Comparison of ENCODE assay signal across 11 cellular contexts in the genomic region with DNA sequence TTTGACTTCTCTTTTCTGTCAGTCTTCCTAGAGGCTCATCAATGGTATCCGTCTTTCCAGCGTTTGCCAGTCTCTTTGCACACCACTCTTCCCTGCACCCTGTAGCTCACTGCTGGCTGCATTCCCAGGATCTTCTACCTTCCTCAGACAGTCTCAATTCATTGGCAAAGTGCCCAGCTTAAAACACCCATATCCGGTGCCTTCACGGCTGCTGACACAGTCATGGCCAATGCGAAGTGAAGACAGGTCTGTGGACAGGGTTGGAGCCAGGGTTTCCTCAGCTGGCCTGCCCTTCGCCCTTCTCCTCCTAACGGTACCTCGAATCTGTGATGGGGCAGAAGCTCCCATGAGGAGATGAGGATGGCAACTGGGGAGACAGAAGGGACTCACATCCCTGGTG. TPM values are rescaled to one million over a fixed set of nuclear protein-coding genes. Genes with fewer than 3 reads are reported as not detected.
DNase-seq lines count a peak whose midpoint lies in the region; ATAC-seq, FAIRE-seq and TF ChIP-seq lines count a peak whose summit lies in the region.
"Had no signal": no experiment of that assay in that cellular context is flagged by ENCODE, and none has a peak within 500 bp of the region (broad histone marks: within the 10 kb centered on the region; RNA-seq: fewer than 3 reads in every experiment).

No MANE protein-coding gene starts in this region.

- peaks cover 33% of the 10 kb centered on the region for H3K36me3 Mint-ChIP-seq in activated CD8-positive, alpha-beta T cell treated with anti-CD3 and anti-CD28 coated beads for 36 hours (ENCODE audit: low read depth)

- no peak overlapping the region for H3K4me2 ChIP-seq in GM12878 (ENCODE audit: control insufficient read depth, insufficient read depth)

- peaks cover 9% of the 10 kb centered on the region; the same call in 2 of the 3 replicates for H3K9me3 ChIP-seq in GM12878 (replicated peaks; ENCODE audit: control insufficient read depth, insufficient read depth, low read length)

- H3K9me3 Mint-ChIP-seq in activated CD8-positive, alpha-beta T cell treated with anti-CD3 and anti-CD28 coated beads for 36 hours, result peaks cover 3% of the 10 kb centered on the region
- H3K9me3 Mint-ChIP-seq: dendritic cell treated with granulocyte-macrophage colony-stimulating factor and Interleukin-4, amounts not matched to agents 40 ng/mL and 50 ng/mL, for 4 days had no signal

- no peak for ATAC-seq in GM12878
- peak; percentile 48 for ATAC-seq in left lobe of liver
- no peak for ATAC-seq in activated CD8-positive, alpha-beta T cell treated with anti-CD3 and anti-CD28 coated beads for 36 hours

- CTCF ChIA-PET in GM12878 (lab: Yijun Ruan, JAX), result interaction anchor here (1.0 to 3.9 kb wide), 5 partner anchors 10 to 410 kb away, joined by 3 to 15 read pairs (median 4); no protein-coding TSS in a partner anchor
- CTCF ChIA-PET in activated CD8-positive, alpha-beta T cell treated with anti-CD3 and anti-CD28 coated beads for 36 hours (lab: Charles Lee), result interaction anchor here (1.2 to 1.6 kb wide), 3 partner anchors 9 to 86 kb away, joined by 3 to 5 read pairs (median 5); no protein-coding TSS in a partner anchor

- H3K9ac ChIP-seq in GM12878 (ENCODE audit: control insufficient read depth, insufficient read depth, low read length), result no peak overlapping the region

- peak; percentile 80 for DNase-seq in DMS153 (lab: John Stamatoyannopoulos, UW)
- peak; percentile 51 for DNase-seq in NCI-H2081 treated with DMSO at 0.1 percent for 48 hours (lab: John Stamatoyannopoulos, UW)
- no peak for DNase-seq in GM12878 (ENCODE audit: low read depth, low spot score)
- DNase-seq in left lobe of liver (ENCODE audit: low spot score), result no peak
- DNase-seq in activated CD8-positive, alpha-beta T cell treated with anti-CD3 and anti-CD28 coated beads for 36 hours, result no peak
- no peak for DNase-seq in AG08395 (ENCODE audit: low spot score)
- DNase-seq in T-helper 1 cell, result no peak
- DNase-seq in NCI-H1694 treated with DMSO at 0.1 percent for 48 hours (lab: John Stamatoyannopoulos, UW), result no peak
- DNase-seq: KG1 had no signal

- peaks cover 8% of the 10 kb centered on the region for H3K4me1 ChIP-seq in GM12878 (ENCODE audit: control insufficient read depth, insufficient read depth, low read length)

- POLR2A ChIA-PET in GM12878 (lab: Charles Lee), result interaction anchor here (0.7 to 1.2 kb wide), 2 partner anchors 25 to 68 kb away, joined by 3 to 7 read pairs; no protein-coding TSS in a partner anchor
- POLR2A ChIA-PET in activated CD8-positive, alpha-beta T cell treated with anti-CD3 and anti-CD28 coated beads for 36 hours (lab: Charles Lee), result interaction anchor here (0.6 to 1.3 kb wide), 2 partner anchors 34 to 411 kb away, joined by 4 to 5 read pairs; no protein-coding TSS in a partner anchor

- no peaks in the 10 kb centered on the region for H3K27me3 ChIP-seq in GM12878 (replicated peaks in 1 of 2; ENCODE audit: control insufficient read depth in 2 of 2, insufficient read depth in 2 of 2, low read length in 1 of 2)

- FAIRE-seq in GM12878 (lab: Jason Lieb, UNC), result no peak

- in situ Hi-C loops in GM12878 (cut with MboI), result no loop called here

- TF ChIP-seq EP300 in GM12878 (IDR thresholded peaks at IDR 0.05; ENCODE audit: borderline replicate concordance in 1 of 2, control insufficient read depth in 1 of 2, low read depth in 2 of 2, low read length in 2 of 2), result no peak

- H3K79me2 ChIP-seq in GM12878 (ENCODE audit: control insufficient read depth, insufficient read depth, low read length), result no peaks in the 10 kb centered on the region

- WGBS in GM12878 (ENCODE audit: insufficient coverage, insufficient replicate concordance, low lambda C conversion rate, missing lambda C conversion rate), result 92% methylated on average over 8 of the region's 8 CpGs

- RAD21 ChIA-PET in GM12878 (lab: Charles Lee; ENCODE audit: unreplicated experiment), result interaction anchor here (0.5 to 1.7 kb wide), 5 partner anchors 9 to 84 kb away, joined by 3 to 5 read pairs (median 3); no protein-coding TSS in a partner anchor

- H2AFZ ChIP-seq in GM12878 (ENCODE audit: control insufficient read depth, low read depth, low read length), result no peak overlapping the region

- no peaks in the 10 kb centered on the region for H4K20me1 ChIP-seq in GM12878 (ENCODE audit: control insufficient read depth, insufficient read depth)

- TF ChIP-seq CTCF in GM12878 (IDR thresholded peaks at IDR 0.05 in 2 of 3, conservative IDR thresholded peaks at IDR 0.05 in 1 of 3; ENCODE audit: control insufficient read depth in 2 of 3, extremely low read depth in 1 of 3, insufficient read depth in 1 of 3, low read depth in 3 of 3, low read length in 3 of 3), result no peak
- no peak for TF ChIP-seq CTCF in activated CD8-positive, alpha-beta T cell treated with anti-CD3 and anti-CD28 coated beads for 36 hours (IDR thresholded peaks at IDR 0.05)

- no peak overlapping the region for H3K4me3 Mint-ChIP-seq in activated CD8-positive, alpha-beta T cell treated with anti-CD3 and anti-CD28 coated beads for 36 hours
- H3K4me3 Mint-ChIP-seq: dendritic cell treated with granulocyte-macrophage colony-stimulating factor and Interleukin-4, amounts not matched to agents 40 ng/mL and 50 ng/mL, for 4 days had no signal

- H3K4me3 ChIP-seq in GM12878, result no peak overlapping the region

- intact Hi-C loops in GM12878 (cut with micrococcal nuclease; ENCODE audit: unreplicated experiment), result no loop called here
- intact Hi-C loops in activated CD8-positive, alpha-beta T cell treated with anti-CD3 and anti-CD28 coated beads for 36 hours (cut with micrococcal nuclease), result no loop called here

- no peak for TF ChIP-seq RAD21 in GM12878 (IDR thresholded peaks at IDR 0.05; ENCODE audit: insufficient read depth, low read depth, low read length)

- peaks cover 2 to 21% of the 10 kb centered on the region in 2 experiments for H3K36me3 ChIP-seq in GM12878 (ENCODE audit: control insufficient read depth in 2 of 2, insufficient read depth in 2 of 2, low read length in 1 of 2)

- H3K4me1 Mint-ChIP-seq in activated CD8-positive, alpha-beta T cell treated with anti-CD3 and anti-CD28 coated beads for 36 hours (ENCODE audit: low read depth), result peaks cover 33% of the 10 kb centered on the region

- TF ChIP-seq POLR2A in GM12878 (IDR thresholded peaks at IDR 0.05; ENCODE audit: low read depth, low read length), result peak; percentile 31; the same call in 1 of the 2 replicates

- H3K27me3 Mint-ChIP-seq in activated CD8-positive, alpha-beta T cell treated with anti-CD3 and anti-CD28 coated beads for 36 hours, result no peaks in the 10 kb centered on the region

- SMC1A ChIA-PET in GM12878 (lab: Charles Lee; ENCODE audit: uncharacterized antibody, unreplicated experiment), result interaction anchor here (0.6 to 1.3 kb wide), 5 partner anchors 18 to 425 kb away, joined by 3 to 4 read pairs (median 3); no protein-coding TSS in a partner anchor

- no peak overlapping the region for H3K27ac ChIP-seq in GM12878 (ENCODE audit: control insufficient read depth, insufficient read depth)

- H3K27ac Mint-ChIP-seq in activated CD8-positive, alpha-beta T cell treated with anti-CD3 and anti-CD28 coated beads for 36 hours, result no peak overlapping the region
- H3K27ac Mint-ChIP-seq: dendritic cell treated with granulocyte-macrophage colony-stimulating factor and Interleukin-4, amounts not matched to agents 40 ng/mL and 50 ng/mL, for 4 days had no signal

- BruUV-seq in GM12878 (replicated peaks; lab: Mats Ljungman, UMichigan), result no TSS peak

TF ChIP-seq in GM12878, 131 proteins besides CTCF, POLR2A, EP300 and RAD21 (continues in another document):
- TF ChIP-seq CEBPB (IDR thresholded peaks at IDR 0.05; ENCODE audit: borderline replicate concordance in 1 of 2, low read depth in 2 of 2, low read length in 2 of 2), result no peak

RNA-seq across cellular contexts. Expression of a gene that starts 36.1 kb away (rescaled TPM):
- not detected in 2 replicates for total RNA-seq in GM12878 (2013; cell fraction: nucleolus; rRNA removed)
- total RNA-seq in GM12878 (2014; rRNA removed) (not detected in 2 replicates), GM12878 (2014; rRNA removed; fragmentation: Illumina TruSeq; extraction: Trizol) (not detected in 2 replicates), GM12878 (2021) (not detected in 2 replicates), left lobe of liver (24.6 TPM)
- polyA plus RNA-seq in GM12878 (2011; ENCODE audit: low read depth), result not detected
- polyA plus RNA-seq in GM12878 (2011; rRNA removed) (not detected in 2 replicates), GM12878 (2014; fragmentation: Illumina TruSeq; extraction: Trizol) (not detected in 2 replicates), GM12878 (2014; fragmentation: Nextera tagmentation; extraction: Ambion mirVana) (not detected), GM12878 (2014; rRNA removed) (0.20 TPM in 1 of 2 replicates, not detected in the other), GM12878 (2016; fragmentation: Nextera tagmentation; extraction: Ambion mirVana) (not detected)
- 0.03 and 0.13 TPM in 2 replicates for polyA plus RNA-seq in GM12878 (2011; cell fraction: cytosol; rRNA removed)
- 0.61 and 1.2 TPM in 2 replicates for polyA plus RNA-seq in GM12878 (2011; cell fraction: nucleus; rRNA removed)
- 0.22 TPM in 1 of 2 replicates, not detected in the other for polyA plus RNA-seq in GM12878 (2012)
- polyA minus RNA-seq in GM12878 (2011; rRNA and poly(A)+ RNA removed), result not detected in 2 replicates
- not detected in 2 replicates for polyA minus RNA-seq in GM12878 (2011; cell fraction: cytosol; rRNA and poly(A)+ RNA removed)
- not detected in 2 replicates for polyA minus RNA-seq in GM12878 (2011; cell fraction: nucleus; rRNA and poly(A)+ RNA removed)
- total RNA-seq in activated CD8-positive, alpha-beta T cell treated with anti-CD3 and anti-CD28 coated beads for 36 hours, result not detected
- total RNA-seq: mononuclear cell had no signal

RNA-seq across cellular contexts. Expression of a gene that starts 50.4 kb away (rescaled TPM):
- total RNA-seq in GM12878 (2013; cell fraction: nucleolus; rRNA removed), result not detected in 2 replicates
- total RNA-seq in GM12878 (2014; rRNA removed) (not detected in 2 replicates), GM12878 (2014; rRNA removed; fragmentation: Illumina TruSeq; extraction: Trizol) (not detected in 2 replicates), GM12878 (2021) (not detected in 2 replicates), left lobe of liver (1.4 TPM)
- polyA plus RNA-seq in GM12878 (2011; ENCODE audit: low read depth), result not detected
- polyA plus RNA-seq in GM12878 (2011; rRNA removed) (not detected in 2 replicates), GM12878 (2014; fragmentation: Illumina TruSeq; extraction: Trizol) (not detected in 2 replicates), GM12878 (2014; fragmentation: Nextera tagmentation; extraction: Ambion mirVana) (not detected), GM12878 (2014; rRNA removed) (not detected in 2 replicates), GM12878 (2016; fragmentation: Nextera tagmentation; extraction: Ambion mirVana) (under 1 TPM in 1 of 2 experiments, not detected in 1; 0.40 TPM)
- 0.15 TPM in 1 of 2 replicates, not detected in the other for polyA plus RNA-seq in GM12878 (2011; cell fraction: cytosol; rRNA removed)
- not detected in 2 replicates for polyA plus RNA-seq in GM12878 (2011; cell fraction: nucleus; rRNA removed)
- 0.15 TPM in 1 of 2 replicates, not detected in the other for polyA plus RNA-seq in GM12878 (2012)
- polyA minus RNA-seq in GM12878 (2011; rRNA and poly(A)+ RNA removed), result not detected in 2 replicates
- polyA minus RNA-seq in GM12878 (2011; cell fraction: cytosol; rRNA and poly(A)+ RNA removed), result not detected in 2 replicates
- not detected in 2 replicates for polyA minus RNA-seq in GM12878 (2011; cell fraction: nucleus; rRNA and poly(A)+ RNA removed)
- total RNA-seq in activated CD8-positive, alpha-beta T cell treated with anti-CD3 and anti-CD28 coated beads for 36 hours, result not detected
- total RNA-seq: mononuclear cell had no signal

Comparison
In these comparisons a context has a peak if more than half of its experiments do, and no peak if none do; other contexts are left out.
1. DNase-seq: peak in DMS153 (single experiment) and NCI-H2081 treated with DMSO at 0.1 percent for 48 hours (single experiment); none in GM12878 (single experiment), left lobe of liver (single experiment), activated CD8-positive, alpha-beta T cell treated with anti-CD3 and anti-CD28 coated beads for 36 hours (single experiment), AG08395 (single experiment), T-helper 1 cell (0 of 5) and NCI-H1694 treated with DMSO at 0.1 percent for 48 hours (single experiment).
2. RNA of a gene that starts 36.1 kb away (total RNA-seq): 24.6 TPM in left lobe of liver (single experiment); not detected in GM12878 and not detected in activated CD8-positive, alpha-beta T cell treated with anti-CD3 and anti-CD28 coated beads for 36 hours; every median in the first group is over 10 times any median in the second.